In genomic region chr5:102823441-102823874, GRCh38 we compare ENCODE assay signal across 13 cellular contexts.
A peak's percentile ranks its signal among the peaks of the same experiment; 100 is the strongest.
DNase-seq lines count a peak whose midpoint lies in the region; ATAC-seq and TF ChIP-seq lines count a peak whose summit lies in the region.
"Had no signal": no experiment of that assay in that cellular context is flagged by ENCODE, and none has a peak within 500 bp of the region (broad histone marks: within the 10 kb centered on the region; RNA-seq: fewer than 3 reads in every experiment).

No MANE protein-coding gene starts in this region.

- DNase-seq in GM04503 (ENCODE audit: low read depth) (peak; percentile 49), OCI-M1 (lab: John Stamatoyannopoulos, UW) (peak; percentile 7), fibroblast of pulmonary artery (ENCODE audit: low read depth) (peak; percentile 31), gastrocnemius medialis (no peak), posterior cingulate gyrus (no peak)
- DNase-seq in activated effector memory CD4-positive, alpha-beta T cell treated with anti-CD3 and anti-CD28 coated beads, Interleukin-2, amount 50 U/mL, for 16 hours = no peak
- DNase-seq: activated CD4-positive, CD25-positive, alpha-beta regulatory T cell; activated T-cell treated with anti-CD3 and anti-CD28 coated beads, Interleukin-2, amount 50 U/mL, for 4 hours; caudate nucleus; lower lobe of right lung; stimulated activated CD4-positive, alpha-beta T cell treated with anti-CD3 and anti-CD28 coated beads, Interleukin-4, amount 100 ng/mL, for 24 hours had no signal

- peak overlapping the region in 2 of 4 donors; percentile 14 to 60 for H3K27ac ChIP-seq in gastrocnemius medialis
- H3K27ac ChIP-seq: lower lobe of right lung had no signal

- in situ Hi-C loops in gastrocnemius medialis (cut with MboI; ENCODE audit: low sequenced_read_pairs in 4 of 4) = no loop called here

- H3K4me3 ChIP-seq in fibroblast of pulmonary artery (replicated peaks; ENCODE audit: low read depth, low read length) (no peak overlapping the region), gastrocnemius medialis (no peak overlapping the region)
- H3K4me3 ChIP-seq: gastroesophageal sphincter, lower lobe of right lung had no signal

- TF ChIP-seq CTCF in fibroblast of pulmonary artery (IDR thresholded peaks at IDR 0.05; ENCODE audit: low read length, missing control alignments) = no peak
- no peak for TF ChIP-seq CTCF in gastrocnemius medialis (IDR thresholded peaks at IDR 0.05 in 4 of 5, conservative IDR thresholded peaks at IDR 0.05 in 1 of 5)

- no peak for TF ChIP-seq POLR2A in gastrocnemius medialis (IDR thresholded peaks at IDR 0.05)

- no peaks in the 10 kb centered on the region for H3K36me3 ChIP-seq in gastrocnemius medialis
- H3K36me3 ChIP-seq: gastroesophageal sphincter, lower lobe of right lung had no signal

- ATAC-seq in gastrocnemius medialis (peak; percentile 34 to 77), HG03135 (IDR thresholded peaks at IDR 0.05; ENCODE audit: unreplicated experiment) (no peak)
- ATAC-seq: activated T-cell treated with anti-CD3 and anti-CD28 coated beads, Interleukin-2, amount 50 U/mL, for 4 hours; gastroesophageal sphincter had no signal

- no peaks in the 10 kb centered on the region for H3K9me3 ChIP-seq in gastrocnemius medialis
- H3K9me3 ChIP-seq: gastroesophageal sphincter, lower lobe of right lung had no signal

- intact Hi-C loops in gastrocnemius medialis (cut with DNase I; ENCODE audit: low total_unique reads) = no loop called here
- intact Hi-C loops in posterior cingulate gyrus (cut with DNase I) = no loop called here

- no peaks in the 10 kb centered on the region for H3K27me3 ChIP-seq in gastrocnemius medialis
- H3K27me3 ChIP-seq: gastroesophageal sphincter had no signal

- H3K4me1 ChIP-seq in gastrocnemius medialis = peaks cover 32 to 39% of the 10 kb centered on the region in 2 donors
- H3K4me1 ChIP-seq: lower lobe of right lung had no signal

Comparison
In these comparisons a context has a peak if more than half of its experiments do, and no peak if none do; other contexts are left out.
1. DNase-seq: peak in GM04503 (single experiment), OCI-M1 (single experiment) and fibroblast of pulmonary artery (single experiment); none in gastrocnemius medialis (0 of 2), activated effector memory CD4-positive, alpha-beta T cell treated with anti-CD3 and anti-CD28 coated beads, Interleukin-2, amount 50 U/mL, for 16 hours (single experiment) and posterior cingulate gyrus (0 of 10).